1 cellular context compared by ENCODE assay signal in the genomic region with DNA sequence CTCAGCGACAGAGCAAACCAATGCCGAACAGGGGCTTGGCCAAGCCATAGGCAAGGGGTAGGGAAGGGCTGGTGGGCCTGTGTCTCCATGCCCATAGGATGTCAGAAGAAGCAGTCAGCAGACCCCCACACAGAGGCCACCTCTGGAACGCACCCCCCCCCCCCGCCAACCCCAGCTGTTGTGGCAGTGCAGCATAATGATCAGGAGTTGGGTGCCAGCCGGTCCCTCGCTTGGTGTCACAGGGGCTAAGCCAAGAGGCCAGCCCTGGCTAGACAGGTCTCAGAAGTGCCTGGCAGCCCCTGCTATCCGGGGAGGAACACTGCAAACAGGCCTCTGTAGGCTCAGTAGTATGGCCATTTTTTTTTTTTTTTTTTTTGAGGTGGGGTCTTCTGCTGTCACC.
TF ChIP-seq lines count a peak whose summit lies in the region.

No MANE protein-coding gene starts in this region.

TF ChIP-seq in IMR-90, 13 proteins besides CTCF, POLR2A, EP300 and RAD21 (continued from another document):
- TF ChIP-seq CEBPB (IDR thresholded peaks at IDR 0.05; ENCODE audit: low read depth, low read length) (no peak), BHLHE40 (IDR thresholded peaks at IDR 0.05; ENCODE audit: low read depth, low read length) (no peak)
- TF ChIP-seq, protein P1, sequence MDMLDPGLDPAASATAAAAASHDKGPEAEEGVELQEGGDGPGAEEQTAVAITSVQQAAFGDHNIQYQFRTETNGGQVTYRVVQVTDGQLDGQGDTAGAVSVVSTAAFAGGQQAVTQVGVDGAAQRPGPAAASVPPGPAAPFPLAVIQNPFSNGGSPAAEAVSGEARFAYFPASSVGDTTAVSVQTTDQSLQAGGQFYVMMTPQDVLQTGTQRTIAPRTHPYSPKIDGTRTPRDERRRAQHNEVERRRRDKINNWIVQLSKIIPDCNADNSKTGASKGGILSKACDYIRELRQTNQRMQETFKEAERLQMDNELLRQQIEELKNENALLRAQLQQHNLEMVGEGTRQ (IDR thresholded peaks at IDR 0.05; ENCODE audit: low read depth, low read length): no peak
